In the genomic region with DNA sequence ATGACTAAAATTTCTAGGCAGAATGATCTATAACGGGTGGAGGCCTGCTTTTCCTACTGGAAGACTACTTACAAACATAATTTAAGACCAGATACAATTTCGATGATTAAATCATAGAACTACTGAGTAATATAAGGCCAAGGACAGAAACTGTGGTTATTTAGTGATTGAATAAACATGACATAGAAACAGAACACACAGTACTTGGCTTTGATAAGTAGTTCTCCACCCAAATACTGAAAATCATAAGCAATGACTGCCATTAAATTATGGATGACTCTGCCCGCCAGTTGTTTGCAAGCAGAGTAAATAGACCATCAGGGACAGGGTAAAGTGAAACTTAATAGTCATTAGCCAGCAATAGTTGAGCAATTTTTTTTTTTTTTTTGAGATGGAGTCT, we compare ENCODE assay signal across 13 cellular contexts. TPM values are rescaled to one million over a fixed set of nuclear protein-coding genes. Genes with fewer than 3 reads are reported as not detected.
A peak's percentile ranks its signal among the peaks of the same experiment; 100 is the strongest.
DNase-seq lines count a peak whose midpoint lies in the region; ATAC-seq and TF ChIP-seq lines count a peak whose summit lies in the region.
"Had no signal": no experiment of that assay in that cellular context is flagged by ENCODE, and none has a peak within 500 bp of the region (broad histone marks: within the 10 kb centered on the region; RNA-seq: fewer than 3 reads in every experiment).

No MANE protein-coding gene starts in this region.

- no peak overlapping the region for H3K4ac ChIP-seq in IMR-90 (ENCODE audit: low read depth, low read length)

- in situ Hi-C loops in IMR-90 (cut with MboI; ENCODE audit: low sequenced_read_pairs) = no loop called here

- DNase-seq in GM10248 (ENCODE audit: extremely low spot score) (peak; percentile 34), IMR-90 (peak; percentile 10), fibroblast of villous mesenchyme (ENCODE audit: low read depth) (peak; percentile 28), sigmoid colon (peak; percentile 78), iPS-NIHi11 (ENCODE audit: low spot score) (no peak), NCI-H774 (lab: John Stamatoyannopoulos, UW) (no peak)
- DNase-seq in activated CD8-positive, alpha-beta memory T cell treated with anti-CD3 and anti-CD28 coated beads, Interleukin-2, amount 50 U/mL, for 48 hours = no peak
- DNase-seq: DMS79, Kasumi-1, mesendoderm, nucleus accumbens had no signal

- no peak overlapping the region for H4K91ac ChIP-seq in IMR-90 (ENCODE audit: insufficient read depth, low read depth, low read length)

- H3K9me3 ChIP-seq in IMR-90 (ENCODE audit: control insufficient read depth, insufficient read depth, low read length) = no peaks in the 10 kb centered on the region
- H3K9me3 ChIP-seq in sigmoid colon = no peaks in the 10 kb centered on the region

- CTCF ChIA-PET in GM10248 (lab: Yijun Ruan, JAX) = interaction anchor here (0.6 to 1.5 kb wide), 2 partner anchors 187 to 495 kb away, joined by 3 to 4 read pairs; no protein-coding TSS in a partner anchor
- CTCF ChIA-PET in IMR-90 (lab: Yijun Ruan, JAX) = no interaction called here

- POLR2A ChIA-PET in GM10248 (lab: Yijun Ruan, JAX) = no interaction called here
- POLR2A ChIA-PET in IMR-90 (lab: Charles Lee; ENCODE audit: unreplicated experiment) = interaction anchor here (0.7 kb wide), 1 partner anchor 10 kb away, joined by 3 read pairs; no protein-coding TSS in a partner anchor

- ATAC-seq in IMR-90 (ENCODE audit: low read depth) (peak; percentile 49), HG02763 (IDR thresholded peaks at IDR 0.05; ENCODE audit: unreplicated experiment) (no peak)

- H3K27me3 ChIP-seq in IMR-90 (ENCODE audit: control insufficient read depth, insufficient read depth, low read length) (no peaks in the 10 kb centered on the region), sigmoid colon (no peaks in the 10 kb centered on the region)

- BruUV-seq in IMR-90 (replicated peaks; lab: Mats Ljungman, UMichigan) = no TSS peak

- H3K79me1 ChIP-seq in IMR-90 (ENCODE audit: low read depth in 1 of 2, low read length in 2 of 2) = no peaks in the 10 kb centered on the region

- no peak overlapping the region for H2AFZ ChIP-seq in IMR-90 (replicated peaks; ENCODE audit: low read length, poor library complexity)

- no peak overlapping the region for H4K5ac ChIP-seq in IMR-90 (ENCODE audit: low read depth, low read length)

- H3K14ac ChIP-seq in IMR-90 (replicated peaks; ENCODE audit: low read depth, low read length) = no peak overlapping the region

- dilution Hi-C loops in IMR-90 (cut with HindIII; ENCODE audit: low sequenced_read_pairs, unreplicated experiment) = no loop called here

- H3K4me3 ChIP-seq in IMR-90 (ENCODE audit: insufficient read depth, low read depth, low read length) (no peak overlapping the region), fibroblast of villous mesenchyme (ENCODE audit: low read depth, low read length) (no peak overlapping the region), sigmoid colon (no peak overlapping the region)
- H3K4me3 ChIP-seq: SK-N-MC had no signal

- TF ChIP-seq CTCF in GM10248 (IDR thresholded peaks at IDR 0.05; ENCODE audit: control extremely low read depth, extremely low read depth, low read depth, missing control alignments) (no peak), IMR-90 (conservative IDR thresholded peaks at IDR 0.05; ENCODE audit: low read depth, low read length) (no peak), fibroblast of villous mesenchyme (IDR thresholded peaks at IDR 0.05; ENCODE audit: insufficient read depth, low read depth, low read length) (no peak), sigmoid colon (IDR thresholded peaks at IDR 0.05) (no peak)

- H3K36me3 ChIP-seq in IMR-90 (ENCODE audit: control insufficient read depth, insufficient read depth, low read length) (no peaks in the 10 kb centered on the region), sigmoid colon (no peaks in the 10 kb centered on the region)

- H2BK15ac ChIP-seq in IMR-90 (ENCODE audit: low read depth, low read length) = no peak overlapping the region

- no peaks in the 10 kb centered on the region for H3K9me1 ChIP-seq in IMR-90 (ENCODE audit: insufficient read depth, low read length)

- H3K56ac ChIP-seq in IMR-90 (ENCODE audit: extremely low read depth, insufficient read depth, low read length) = no peak overlapping the region

- H3K9ac ChIP-seq in IMR-90 (ENCODE audit: low read depth, low read length) = no peak overlapping the region

- no peak overlapping the region for H2BK120ac ChIP-seq in IMR-90 (ENCODE audit: low read depth, low read length)

- intact Hi-C loops in IMR-90 (cut with micrococcal nuclease) = no loop called here
- intact Hi-C loops in sigmoid colon (cut with DNase I) = no loop called here

- H2AK9ac ChIP-seq in IMR-90 (replicated peaks; ENCODE audit: low read depth, low read length, poor library complexity) = no peak overlapping the region

- no CpG with 5 or more reads among the region's 3 CpGs for WGBS in IMR-90 (ENCODE audit: extremely low coverage in 2 of 2, insufficient read length in 1 of 2), 2 experiments
- WGBS in sigmoid colon, 2 donors = 66 to 72% methylated on average over 3 of the region's 3 CpGs

- H2AK5ac ChIP-seq in IMR-90 (ENCODE audit: low read depth, low read length) = no peak overlapping the region

- TF ChIP-seq POLR2A in IMR-90 (IDR thresholded peaks at IDR 0.05; ENCODE audit: low read depth, low read length) (no peak), sigmoid colon (IDR thresholded peaks at IDR 0.05) (no peak)

- H4K20me1 ChIP-seq in IMR-90 (ENCODE audit: insufficient read depth, low read length) = no peaks in the 10 kb centered on the region

- H3K23ac ChIP-seq in IMR-90 (ENCODE audit: low read depth, low read length) = no peak overlapping the region

- H4K8ac ChIP-seq in IMR-90 (ENCODE audit: low read depth in 2 of 2, low read length in 2 of 2) = no peak overlapping the region

- no peak overlapping the region for H2BK20ac ChIP-seq in IMR-90 (ENCODE audit: low read depth, low read length)

- H3K4me1 ChIP-seq in IMR-90 (ENCODE audit: control insufficient read depth, insufficient read depth, low read length) = no peaks in the 10 kb centered on the region; the same call in 1 of the 2 replicates
- H3K4me1 ChIP-seq in sigmoid colon = no peaks in the 10 kb centered on the region

- TF ChIP-seq RAD21 in IMR-90 (IDR thresholded peaks at IDR 0.05; ENCODE audit: low read length) = no peak

- no peak overlapping the region for H2BK5ac ChIP-seq in IMR-90 (ENCODE audit: low read depth, low read length, poor library complexity, severe bottlenecking)

- no peak for TF ChIP-seq EP300 in sigmoid colon (IDR thresholded peaks at IDR 0.05)

- no peak overlapping the region for H3K27ac ChIP-seq in IMR-90 (ENCODE audit: insufficient read depth, low read length)
- H3K27ac ChIP-seq in sigmoid colon = peak overlapping the region in 2 of 4 donors; percentile 28 to 51
- H3K27ac ChIP-seq: SK-N-MC had no signal

- 0 out of 2 replicates have a peak overlapping the region, but pooled peaks have one; percentile 60 for H3K4me2 ChIP-seq in IMR-90 (ENCODE audit: low read depth, low read length)

- no peak overlapping the region for H3K18ac ChIP-seq in IMR-90 (ENCODE audit: low read depth, low read length)

TF ChIP-seq in IMR-90, 13 proteins besides CTCF, POLR2A, EP300 and RAD21:
- TF ChIP-seq MAZ (IDR thresholded peaks at IDR 0.05; ENCODE audit: borderline replicate concordance, low read depth, low read length) (no peak), SMC3 (IDR thresholded peaks at IDR 0.05; ENCODE audit: low read depth, low read length) (no peak)

RNA-seq across cellular contexts. Expression of gene SMIM14, which starts 17.2 kb away (rescaled TPM):
- total RNA-seq in IMR-90 (2012; rRNA removed) (15.6 and 30.8 TPM in 2 replicates), fibroblast of villous mesenchyme (24.5 and 29.4 TPM in 2 replicates), sigmoid colon (10 to 100 TPM; 16.6 to 33.9 (median 27.8) TPM)
- polyA plus RNA-seq in IMR-90 (2012; rRNA removed) (18.7 and 20.9 TPM in 2 replicates), sigmoid colon (100 to 1,000 TPM in 2 of 3 donors, 10 to 100 TPM in 1; 43.5 to 341 (median 174) TPM)
- polyA plus RNA-seq in IMR-90 (2012; cell fraction: cytosol; rRNA removed) = 3.0 and 3.8 TPM in 2 replicates
- polyA plus RNA-seq in IMR-90 (2012; cell fraction: nucleus; rRNA removed; ENCODE audit: low replicate concordance) = 0.45 and 4.4 TPM in 2 replicates

RNA-seq across cellular contexts. Expression of gene UBE2K, which starts 42.1 kb away (rescaled TPM):
- 17.7 and 24.4 TPM in 2 replicates for total RNA-seq in IMR-90 (2012; rRNA removed)
- 41.7 and 44.8 TPM in 2 replicates for polyA plus RNA-seq in IMR-90 (2012; rRNA removed)
- 19.5 and 24.5 TPM in 2 replicates for polyA plus RNA-seq in IMR-90 (2012; cell fraction: cytosol; rRNA removed)
- polyA plus RNA-seq in IMR-90 (2012; cell fraction: nucleus; rRNA removed; ENCODE audit: low replicate concordance) = 3.2 and 20.8 TPM in 2 replicates
- total RNA-seq in fibroblast of villous mesenchyme = 14.8 and 19.0 TPM in 2 replicates
- total RNA-seq in sigmoid colon = 10 to 100 TPM; 25.2 to 37.8 (median 31.4) TPM
- 10 to 100 TPM; 37.3 to 56.4 (median 43.2) TPM for polyA plus RNA-seq in sigmoid colon

Comparison
In these comparisons a context has a peak if more than half of its experiments do, and no peak if none do; other contexts are left out.
1. DNase-seq: peak in GM10248 (single experiment), IMR-90 (single experiment), fibroblast of villous mesenchyme (single experiment) and sigmoid colon (single experiment); none in activated CD8-positive, alpha-beta memory T cell treated with anti-CD3 and anti-CD28 coated beads, Interleukin-2, amount 50 U/mL, for 48 hours (single experiment), iPS-NIHi11 (single experiment) and NCI-H774 (single experiment).